In genomic region chr18:47246027-47246971, GRCh38 we compare ENCODE assay signal across 26 cellular contexts. TPM values are rescaled to one million over a fixed set of nuclear protein-coding genes. Genes with fewer than 3 reads are reported as not detected.
DNase-seq lines count a peak whose midpoint lies in the region; ATAC-seq, FAIRE-seq and TF ChIP-seq lines count a peak whose summit lies in the region.
"Had no signal": no experiment of that assay in that cellular context is flagged by ENCODE, and none has a peak within 500 bp of the region (broad histone marks: within the 10 kb centered on the region; RNA-seq: fewer than 3 reads in every experiment).

No MANE protein-coding gene starts in this region.

- H4K8ac ChIP-seq in H1 (ENCODE audit: extremely low read depth, insufficient read depth, low read length) = no peak overlapping the region

- POLR2A ChIA-PET in SK-N-SH (lab: Yijun Ruan, JAX) (no interaction called here), H1 (lab: Charles Lee; ENCODE audit: partially characterized antibody) (interaction anchor here (1.2 to 2.1 kb wide), 2 partner anchors 14 to 17 kb away, joined by 5 to 7 read pairs; no protein-coding TSS in a partner anchor)
- POLR2A ChIA-PET in naive thymus-derived CD4-positive, alpha-beta T cell (lab: Charles Lee) = no interaction called here

- H3K27ac Mint-ChIP-seq in naive thymus-derived CD4-positive, alpha-beta T cell = peak overlapping the region in 1 of 9 donors; percentile 81

- peaks cover 0 to 11% (median 4%) of the 10 kb centered on the region in 11 donors for H3K9me3 Mint-ChIP-seq in naive thymus-derived CD4-positive, alpha-beta T cell

- no peak overlapping the region for H2AFZ ChIP-seq in SK-N-SH (ENCODE audit: low read depth)
- H2AFZ ChIP-seq in H1 (ENCODE audit: low read length) = peak overlapping the region; percentile 82; the same call in 1 of the 2 replicates

- H2BK15ac ChIP-seq in H1 (ENCODE audit: low read length) = no peak overlapping the region

- no peak for ATAC-seq in SK-N-SH treated with all-trans-retinoic acid at 6 μM for 48 hours
- no peak for ATAC-seq in naive thymus-derived CD4-positive, alpha-beta T cell
- ATAC-seq in GM19463 (IDR thresholded peaks at IDR 0.05; ENCODE audit: unreplicated experiment) = no peak
- ATAC-seq in HG03280 (IDR thresholded peaks at IDR 0.05; ENCODE audit: unreplicated experiment) = no peak
- ATAC-seq: esophagus mucosa, gastrocnemius medialis had no signal

- no peak overlapping the region for H3K56ac ChIP-seq in H1 (replicated peaks; ENCODE audit: insufficient read length, low read depth, low read length)

- DNase-seq in SK-N-SH (no peak), H1 (ENCODE audit: low read depth in 1 of 2, low spot score in 2 of 2) (peak in 1 of 2 experiments; percentile 77), NCI-H1417 treated with DMSO at 0.1 percent for 48 hours (lab: John Stamatoyannopoulos, UW) (no peak)
- no peak for DNase-seq in naive thymus-derived CD4-positive, alpha-beta T cell
- DNase-seq: activated CD4-positive, alpha-beta T cell treated with anti-CD3 and anti-CD28 coated beads for 48 hours; COR-L47; gastrocnemius medialis; Karpas-422; NCI-H1048; NCI-H2029; NCI-H446 treated with DMSO at 0.1 percent for 48 hours; NK-92 treated with Interleukin-12 subunit alpha and Interleukin-12 subunit beta, amount 100 ng/mL, for 24 hours; ovary; right lobe of liver; stomach had no signal

- FAIRE-seq in H1 (lab: Jason Lieb, UNC) = no peak

- intact Hi-C loops in naive thymus-derived CD4-positive, alpha-beta T cell (cut with micrococcal nuclease) = no loop called here

- no peak for TF ChIP-seq POLR2A in H1 (IDR thresholded peaks at IDR 0.05; ENCODE audit: control extremely low read depth in 1 of 2, low read depth in 2 of 2, low read length in 2 of 2)

- H2BK20ac ChIP-seq in H1 (ENCODE audit: low read length) = peak overlapping the region; percentile 96; the same call in 1 of the 2 replicates

- H3K4me1 Mint-ChIP-seq in naive thymus-derived CD4-positive, alpha-beta T cell = peaks cover 0 to 17% (median 6%) of the 10 kb centered on the region in 7 donors

- H3K27me3 ChIP-seq in SK-N-SH (ENCODE audit: insufficient read depth) (peaks cover 41% of the 10 kb centered on the region), HUES6 (ENCODE audit: control insufficient read depth, insufficient read depth, low read length) (peaks cover 81% of the 10 kb centered on the region), H1 (replicated peaks in 1 of 4; ENCODE audit: control insufficient read depth in 3 of 4, extremely low read depth in 1 of 4, insufficient read depth in 3 of 4, low read length in 3 of 4) (peaks cover 37 to 41% (median 39%) of the 10 kb centered on the region in 4 experiments)
- H3K27me3 ChIP-seq in naive thymus-derived CD4-positive, alpha-beta T cell (ENCODE audit: control insufficient read depth in 2 of 2, insufficient read depth in 2 of 2, low read length in 2 of 2) = peaks cover 6 to 18% of the 10 kb centered on the region in 2 donors
- H3K27me3 ChIP-seq: ovary had no signal

- no peak overlapping the region for H3K23ac ChIP-seq in H1 (ENCODE audit: insufficient read length)

- peaks cover 2% of the 10 kb centered on the region; the same call in 1 of the 2 replicates for H3K23me2 ChIP-seq in H1 (ENCODE audit: low read depth, low read length)

- H3F3A ChIP-seq in SK-N-SH (replicated peaks; ENCODE audit: insufficient read depth) = no peaks in the 10 kb centered on the region

- no peaks in the 10 kb centered on the region for H3K9me2 ChIP-seq in SK-N-SH

- H2AK5ac ChIP-seq in H1 (ENCODE audit: low read depth, low read length) = no peak overlapping the region

- no peak for TF ChIP-seq RAD21 in SK-N-SH (IDR thresholded peaks at IDR 0.05; ENCODE audit: low read length)
- no peak for TF ChIP-seq RAD21 in H1 (IDR thresholded peaks at IDR 0.05 in 1 of 2, conservative IDR thresholded peaks at IDR 0.05 in 1 of 2; ENCODE audit: low read depth in 2 of 2, low read length in 2 of 2)

- H2BK120ac ChIP-seq in H1 (replicated peaks; ENCODE audit: low read depth, low read length) = no peak overlapping the region

- no peak overlapping the region for H3K4ac ChIP-seq in H1 (replicated peaks; ENCODE audit: insufficient read length, low read depth, low read length)

- peaks cover 65 to 73% (median 70%) of the 10 kb centered on the region in 5 donors for H3K27me3 Mint-ChIP-seq in naive thymus-derived CD4-positive, alpha-beta T cell

- H3K4me3 ChIP-seq in SK-N-SH (ENCODE audit: low read depth in 2 of 2, low read length in 1 of 2) (no peak overlapping the region), HUES6 (ENCODE audit: low read depth, low read length) (peak overlapping the region; percentile 76), H1 (ENCODE audit: extremely low read depth in 1 of 4, insufficient read depth in 2 of 4, low read depth in 3 of 4, low read length in 4 of 4) (peak overlapping the region; percentile 39 to 60 (median 47); a peak in 7 of 8 replicates)
- no peak overlapping the region for H3K4me3 ChIP-seq in naive thymus-derived CD4-positive, alpha-beta T cell (ENCODE audit: low read length)
- H3K4me3 ChIP-seq: gastrocnemius medialis, ovary, right lobe of liver, SK-N-MC had no signal

- H3K9me3 ChIP-seq in SK-N-SH (0 out of 2 replicates have a peak, but pooled peaks cover 3% of the 10 kb centered on the region), HUES6 (ENCODE audit: control insufficient read depth, insufficient read depth, low read depth, low read length) (peaks cover 4% of the 10 kb centered on the region), H1 (ENCODE audit: insufficient read depth in 2 of 2, low read depth in 1 of 2, low read length in 1 of 2) (peaks cover 0 to 9% of the 10 kb centered on the region in 2 experiments; a peak in 2 of 4 replicates)
- no peaks in the 10 kb centered on the region for H3K9me3 ChIP-seq in naive thymus-derived CD4-positive, alpha-beta T cell (ENCODE audit: control insufficient read depth in 2 of 3, low read length in 3 of 3)
- H3K9me3 ChIP-seq: ovary, right lobe of liver had no signal

- peak overlapping the region; percentile 98; the same call in 1 of the 2 replicates for H2BK12ac ChIP-seq in H1 (ENCODE audit: low read depth, low read length)

- H3K79me2 ChIP-seq in SK-N-SH (ENCODE audit: insufficient read depth) (no peaks in the 10 kb centered on the region), H1 (ENCODE audit: control insufficient read depth in 1 of 2, insufficient read depth in 2 of 2, low read length in 2 of 2) (no peaks in the 10 kb centered on the region)

- H4K20me1 ChIP-seq in SK-N-SH (ENCODE audit: insufficient read depth) (no peaks in the 10 kb centered on the region), H1 (replicated peaks in 1 of 2; ENCODE audit: control insufficient read depth in 1 of 2, insufficient read depth in 2 of 2, low read length in 2 of 2) (peaks cover 5 to 16% of the 10 kb centered on the region in 2 experiments)

- H2BK5ac ChIP-seq in H1 (ENCODE audit: low read depth, low read length) = peak overlapping the region; percentile 66; the same call in 1 of the 2 replicates

- 18% methylated on average over 44 of the region's 47 CpGs for WGBS in SK-N-SH (ENCODE audit: low lambda C conversion rate)
- 1% methylated on average over 17 of the region's 47 CpGs; no CpG with 5 or more reads in 1 of the 2 experiments for WGBS in H1 (ENCODE audit: extremely low coverage in 1 of 2, insufficient coverage in 1 of 2, insufficient read length in 1 of 2, insufficient replicate concordance in 2 of 2, low coverage in 1 of 2, low lambda C conversion rate in 2 of 2, missing lambda C conversion rate in 1 of 2), 2 experiments

- no peak overlapping the region for H3K9ac ChIP-seq in SK-N-SH
- H3K9ac ChIP-seq in HUES6 (ENCODE audit: low read length) = no peak overlapping the region
- no peak overlapping the region for H3K9ac ChIP-seq in H1 (replicated peaks in 1 of 4; ENCODE audit: extremely low read depth in 1 of 4, low read depth in 3 of 4, low read length in 3 of 4)

- H3K4me3 Mint-ChIP-seq in naive thymus-derived CD4-positive, alpha-beta T cell = peak overlapping the region in 6 of 10 donors; percentile 3 to 78 (median 42)

- CTCF ChIA-PET in SK-N-SH (lab: Yijun Ruan, JAX) (interaction anchor here (0.5 to 9.6 kb wide), 23 partner anchors 8 to 531 kb away, joined by 3 to 135 read pairs (median 4); no protein-coding TSS in a partner anchor), H1 (lab: Charles Lee; ENCODE audit: partially characterized antibody) (interaction anchor here (0.7 to 9.2 kb wide), 8 partner anchors 10 to 1158 kb away, joined by 3 to 146 read pairs (median 5); no protein-coding TSS in a partner anchor)
- CTCF ChIA-PET in naive thymus-derived CD4-positive, alpha-beta T cell (lab: Charles Lee) = no interaction called here

- no peak overlapping the region for H3K27ac ChIP-seq in SK-N-SH (ENCODE audit: low read depth in 2 of 2, low read length in 1 of 2)
- no peak overlapping the region for H3K27ac ChIP-seq in HUES6 (ENCODE audit: low read depth, low read length)
- no peak overlapping the region for H3K27ac ChIP-seq in H1 (ENCODE audit: low read depth, low read length)
- no peak overlapping the region for H3K27ac ChIP-seq in naive thymus-derived CD4-positive, alpha-beta T cell (ENCODE audit: low read depth, low read length)
- H3K27ac ChIP-seq: 22Rv1, gastrocnemius medialis, ovary, right lobe of liver, SK-N-MC, stomach had no signal

- TF ChIP-seq EP300 in SK-N-SH (IDR thresholded peaks at IDR 0.05; ENCODE audit: borderline replicate concordance in 1 of 2, low read depth in 1 of 2, low read length in 1 of 2) (no peak), H1 (IDR thresholded peaks at IDR 0.05; ENCODE audit: borderline replicate concordance in 1 of 2, low read depth in 2 of 2, low read length in 2 of 2) (no peak)

- H3K36me3 Mint-ChIP-seq in naive thymus-derived CD4-positive, alpha-beta T cell = peaks cover 0 to 9% (median 0%) of the 10 kb centered on the region in 5 donors

- H3K36me3 ChIP-seq in SK-N-SH (replicated peaks in 1 of 2; ENCODE audit: control insufficient read depth in 1 of 2, insufficient read depth in 2 of 2, low read length in 1 of 2) (no peaks in the 10 kb centered on the region), HUES6 (ENCODE audit: control insufficient read depth, insufficient read depth, low read length) (no peaks in the 10 kb centered on the region), H1 (ENCODE audit: control insufficient read depth in 2 of 4, insufficient read depth in 4 of 4, low read length in 3 of 4) (peaks cover 0 to 9% (median 0%) of the 10 kb centered on the region in 4 experiments; a peak in 2 of 8 replicates)
- no peaks in the 10 kb centered on the region for H3K36me3 ChIP-seq in naive thymus-derived CD4-positive, alpha-beta T cell (ENCODE audit: control insufficient read depth in 2 of 3, insufficient read depth in 3 of 3, low read length in 3 of 3)
- H3K36me3 ChIP-seq: gastrocnemius medialis, ovary, right lobe of liver, stomach had no signal

- H4K5ac ChIP-seq in H1 (ENCODE audit: insufficient read length, low read depth, low read length) = no peak overlapping the region

- no peaks in the 10 kb centered on the region for H3K79me1 ChIP-seq in H1 (ENCODE audit: low read depth, low read length)

- no peak overlapping the region for H3K4me2 ChIP-seq in SK-N-SH
- peak overlapping the region; percentile 50 to 87 for H3K4me2 ChIP-seq in H1 (ENCODE audit: insufficient read depth in 1 of 2, low read depth in 2 of 2, low read length in 2 of 2)

- peaks cover 0 to 2% of the 10 kb centered on the region in 2 experiments; a peak in 1 of 4 replicates for H3K4me1 ChIP-seq in SK-N-SH (ENCODE audit: control insufficient read depth in 1 of 2, insufficient read depth in 2 of 2, low read depth in 1 of 2, low read length in 1 of 2)
- H3K4me1 ChIP-seq in HUES6 (ENCODE audit: control insufficient read depth, insufficient read depth, low read length) = peaks cover 34% of the 10 kb centered on the region
- H3K4me1 ChIP-seq in H1 (replicated peaks in 1 of 4; ENCODE audit: control insufficient read depth in 3 of 4, insufficient read depth in 4 of 4, low read length in 3 of 4) = peaks cover 6 to 15% (median 8%) of the 10 kb centered on the region in 4 experiments; a peak in 6 of 7 replicates
- no peaks in the 10 kb centered on the region for H3K4me1 ChIP-seq in naive thymus-derived CD4-positive, alpha-beta T cell (ENCODE audit: control insufficient read depth in 2 of 2, insufficient read depth in 2 of 2, low read length in 2 of 2)
- H3K4me1 ChIP-seq: gastrocnemius medialis had no signal

- peak overlapping the region; percentile 78 for H4K91ac ChIP-seq in H1 (replicated peaks; ENCODE audit: insufficient read length, low read length)

- H3K18ac ChIP-seq in H1 (ENCODE audit: extremely low read depth, low read length) = peak overlapping the region; percentile 88

- H3K14ac ChIP-seq in H1 (ENCODE audit: insufficient read length) = no peak overlapping the region

- TF ChIP-seq CTCF in SK-N-SH (IDR thresholded peaks at IDR 0.05) (no peak), H1 (IDR thresholded peaks at IDR 0.05; ENCODE audit: control extremely low read depth in 1 of 3, insufficient read depth in 1 of 3, low read depth in 1 of 3, low read length in 3 of 3) (no peak)

RNA-seq across cellular contexts. Expression of gene SKOR2, which starts 5.2 kb away (rescaled TPM):
- polyA plus RNA-seq in SK-N-SH (2012; rRNA removed) = not detected in 2 replicates
- not detected in 2 replicates for polyA plus RNA-seq in SK-N-SH (2012; cell fraction: cytosol; rRNA removed)
- polyA plus RNA-seq in SK-N-SH (2012; cell fraction: nucleus; rRNA removed) = not detected in 2 replicates
- total RNA-seq in H1 (2021; fragmentation: NEBNext Ultra II Directional; extraction: Animal tissue kit (Norgen Biotek cat#: 25700)) = 0.11 and 0.21 TPM in 2 replicates
- 0.05 TPM in 2 replicates for polyA plus RNA-seq in H1 (2011; rRNA removed)
- 0.08 TPM for polyA plus RNA-seq in H1 (2011; cell fraction: cytosol; rRNA removed)
- 0.13 TPM for polyA plus RNA-seq in H1 (2011; cell fraction: nucleus; rRNA removed)
- polyA plus RNA-seq in H1 (2012, experiment 1 of 2) = 0.32 to 0.51 TPM (median 0.36 TPM) in 3 of 4 replicates, not detected in the other
- 0.39 TPM for polyA plus RNA-seq in H1 (2012, experiment 2 of 2)
- 0.08 TPM for polyA plus RNA-seq in H1 (2013, experiment 1 of 2)
- 0.04 TPM for polyA plus RNA-seq in H1 (2013, experiment 2 of 2)
- not detected in 2 replicates for polyA minus RNA-seq in H1 (2011; rRNA and poly(A)+ RNA removed)
- polyA minus RNA-seq in H1 (2011; cell fraction: cytosol; rRNA and poly(A)+ RNA removed) = not detected
- polyA minus RNA-seq in H1 (2011; cell fraction: nucleus; rRNA and poly(A)+ RNA removed) = not detected
- not detected for total RNA-seq in naive thymus-derived CD4-positive, alpha-beta T cell
- polyA plus RNA-seq in naive thymus-derived CD4-positive, alpha-beta T cell = not detected
- total RNA-seq: cardiac septum, Daoy, esophagus mucosa, gastrocnemius medialis, liver, ovary, right lobe of liver, stomach, ureter had no signal
- polyA plus RNA-seq: liver, stomach had no signal

Comparison
In these comparisons a context has a peak if more than half of its experiments do, and no peak if none do; other contexts are left out.
1. H3K4me3 ChIP-seq: peak in HUES6 (single experiment) and H1 (4 of 4); none in SK-N-SH (0 of 2) and naive thymus-derived CD4-positive, alpha-beta T cell (single experiment).
2. Of the 17 proteins assayed by ChIP-seq in both H1 and SK-N-SH: peak only in H1: MAX; only in SK-N-SH: none; in both: none; in neither: 16.